In the genomic region with DNA sequence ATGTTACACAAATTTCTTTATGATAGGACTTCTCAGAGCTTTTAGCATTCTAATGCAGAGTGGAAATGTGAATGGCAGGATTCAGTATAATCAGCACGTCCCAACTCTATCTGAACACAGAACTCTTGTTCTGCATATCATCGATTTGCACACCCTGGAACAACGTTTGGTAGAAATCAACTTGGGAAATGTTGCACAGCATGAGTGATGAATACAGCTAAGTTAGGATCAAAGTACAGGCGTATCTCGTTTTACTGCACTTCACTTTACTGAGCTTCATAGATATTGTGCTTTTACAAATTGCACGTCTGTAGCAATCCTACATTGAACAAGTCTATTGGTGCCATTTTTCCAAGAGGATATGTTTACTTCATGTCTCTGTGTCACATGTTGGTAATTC, we compare ENCODE assay signal across 20 cellular contexts.
DNase-seq lines count a peak whose midpoint lies in the region; ATAC-seq, FAIRE-seq and TF ChIP-seq lines count a peak whose summit lies in the region.
"Had no signal": no experiment of that assay in that cellular context is flagged by ENCODE, and none has a peak within 500 bp of the region (broad histone marks: within the 10 kb centered on the region; RNA-seq: fewer than 3 reads in every experiment).

No MANE protein-coding gene starts in this region.

- H4K20me1 ChIP-seq in PC-3 (ENCODE audit: low read length) = no peaks in the 10 kb centered on the region
- H4K20me1 ChIP-seq: BLaER1 treated with 17β-estradiol and CSF1 and Interleukin-3, amounts not matched to agents 10 nM and 100 nM had no signal

- no peaks in the 10 kb centered on the region for H3K9me2 ChIP-seq in PC-3 (replicated peaks; ENCODE audit: low read length)

- H3K4me1 ChIP-seq in A549 (no peaks in the 10 kb centered on the region), PC-3 (ENCODE audit: insufficient read depth, low read length) (peaks cover 6% of the 10 kb centered on the region; the same call in 1 of the 2 replicates), small intestine (ENCODE audit: control insufficient read depth in 2 of 2, insufficient read depth in 1 of 2, low read depth in 1 of 2, low read length in 1 of 2) (no peaks in the 10 kb centered on the region)
- H3K4me1 ChIP-seq: BLaER1 treated with 17β-estradiol and CSF1 and Interleukin-3, amounts not matched to agents 10 nM and 100 nM; Caco-2 had no signal

- TF ChIP-seq EP300 in A549 (IDR thresholded peaks at IDR 0.05) = no peak

- FAIRE-seq in A549 (lab: Jason Lieb, UNC) (peak; percentile 39), small intestine (lab: Jason Lieb, UNC) (no peak)
- FAIRE-seq: A204.1, D721Med, G401.6, GM12891, GM18507 had no signal

- H3K27ac ChIP-seq in A549 (no peak overlapping the region), PC-3 (ENCODE audit: low read length) (0 out of 2 replicates have a peak overlapping the region, but pooled peaks have one; percentile 6), small intestine (ENCODE audit: low read depth in 1 of 2, low read length in 1 of 2) (no peak overlapping the region)
- H3K27ac ChIP-seq: BLaER1 treated with 17β-estradiol and CSF1 and Interleukin-3, amounts not matched to agents 10 nM and 100 nM; C4-2B had no signal

- intact Hi-C loops in PC-3 (cut with micrococcal nuclease) = no loop called here

- H3F3A ChIP-seq in PC-3 (ENCODE audit: low read length, unreplicated experiment) = no peaks in the 10 kb centered on the region

- H3K9ac ChIP-seq in PC-3 (ENCODE audit: low read length) = no peak overlapping the region
- H3K9ac ChIP-seq: BLaER1 treated with 17β-estradiol and CSF1 and Interleukin-3, amounts not matched to agents 10 nM and 100 nM had no signal

- in situ Hi-C loops in GM13976 (cut with MboI; ENCODE audit: low sequenced_read_pairs, unreplicated experiment) = no loop called here

- H3K4me3 ChIP-seq in A549 = no peak overlapping the region
- H3K4me3 ChIP-seq in PC-3 (ENCODE audit: low read length) = no peak overlapping the region
- H3K4me3 ChIP-seq in small intestine (ENCODE audit: low read depth in 1 of 2, low read length in 2 of 2) = no peak overlapping the region
- H3K4me3 ChIP-seq: BLaER1 treated with 17β-estradiol and CSF1 and Interleukin-3, amounts not matched to agents 10 nM and 100 nM had no signal

- 89% methylated on average over 6 of the region's 6 CpGs for WGBS in A549 (ENCODE audit: missing lambda C conversion rate)
- 37 to 61% (median 56%) methylated on average over 6 of the region's 6 CpGs for WGBS in small intestine, 3 donors

- H3K36me3 ChIP-seq in PC-3 (ENCODE audit: low read depth, low read length) = no peaks in the 10 kb centered on the region
- no peaks in the 10 kb centered on the region for H3K36me3 ChIP-seq in small intestine (ENCODE audit: control insufficient read depth in 2 of 2, insufficient read depth in 2 of 2, low read length in 2 of 2)
- H3K36me3 ChIP-seq: BLaER1 treated with 17β-estradiol and CSF1 and Interleukin-3, amounts not matched to agents 10 nM and 100 nM had no signal

- H3K27me3 ChIP-seq in PC-3 (ENCODE audit: low read length) (no peaks in the 10 kb centered on the region), small intestine (ENCODE audit: control insufficient read depth in 2 of 2, insufficient read depth in 2 of 2, low read length in 2 of 2) (no peaks in the 10 kb centered on the region)

- no peak for TF ChIP-seq RAD21 in A549 (conservative IDR thresholded peaks at IDR 0.05 in 1 of 2, IDR thresholded peaks at IDR 0.05 in 1 of 2)

- no peak overlapping the region for H2AFZ ChIP-seq in PC-3 (ENCODE audit: low read length)

- H3K4me2 ChIP-seq in A549 (no peak overlapping the region), PC-3 (ENCODE audit: low read length) (no peak overlapping the region)
- H3K4me2 ChIP-seq: BLaER1 treated with 17β-estradiol and CSF1 and Interleukin-3, amounts not matched to agents 10 nM and 100 nM had no signal

- DNase-seq in A549 (ENCODE audit: low read depth in 1 of 2, low spot score in 1 of 2) (no peak), PC-3 (no peak), small intestine (peak; percentile 60), GM13976 (ENCODE audit: low spot score) (no peak)
- DNase-seq: 8988T; AML-193; Caco-2; Calu3; CD4-positive, alpha-beta T cell; CD8-positive, alpha-beta T cell; DMS79 treated with DMSO at 0.1 percent for 48 hours; GF-D8 had no signal

- TF ChIP-seq CTCF in A549 (IDR thresholded peaks at IDR 0.05) (no peak), PC-3 (conservative IDR thresholded peaks at IDR 0.05; ENCODE audit: low read depth, low read length) (no peak), GM13976 (IDR thresholded peaks at IDR 0.05; ENCODE audit: borderline replicate concordance, control extremely low read depth, extremely low read depth, insufficient read depth, missing control alignments) (no peak)

- CTCF ChIA-PET in A549 (lab: Yijun Ruan, JAX) = interaction anchor here (1.3 kb wide), 2 partner anchors 8 to 11 kb away, joined by 5 read pairs; no protein-coding TSS in a partner anchor
- CTCF ChIA-PET in PC-3 (lab: Charles Lee) = no interaction called here

- no peaks in the 10 kb centered on the region for H3K79me2 ChIP-seq in PC-3 (ENCODE audit: low read length)

- no peak for TF ChIP-seq POLR2A in A549 (IDR thresholded peaks at IDR 0.05; ENCODE audit: low read length)

- ATAC-seq in A549 (no peak), PC-3 (no peak), HG03565 (IDR thresholded peaks at IDR 0.05; ENCODE audit: unreplicated experiment) (no peak)
- ATAC-seq: CD8-positive, alpha-beta T cell had no signal

- POLR2A ChIA-PET in A549 (lab: Yijun Ruan, JAX) = no interaction called here
- POLR2A ChIA-PET in PC-3 (lab: Charles Lee; ENCODE audit: unreplicated experiment) = no interaction called here

- H3K9me3 ChIP-seq in A549 (no peaks in the 10 kb centered on the region), PC-3 (ENCODE audit: low read length) (no peaks in the 10 kb centered on the region), small intestine (ENCODE audit: control insufficient read depth, low read depth) (no peaks in the 10 kb centered on the region)
- H3K9me3 ChIP-seq: Caco-2 had no signal

- BruUV-seq in PC-3 (replicated peaks; lab: Mats Ljungman, UMichigan) = no TSS peak

TF ChIP-seq in A549, 52 proteins besides CTCF, POLR2A, EP300 and RAD21:
- TF ChIP-seq ZFP36 (IDR thresholded peaks at IDR 0.05; ENCODE audit: borderline replicate concordance, partially characterized antibody) = no peak
